Comparison of ENCODE assay signal across 24 cellular contexts in the genomic region with DNA sequence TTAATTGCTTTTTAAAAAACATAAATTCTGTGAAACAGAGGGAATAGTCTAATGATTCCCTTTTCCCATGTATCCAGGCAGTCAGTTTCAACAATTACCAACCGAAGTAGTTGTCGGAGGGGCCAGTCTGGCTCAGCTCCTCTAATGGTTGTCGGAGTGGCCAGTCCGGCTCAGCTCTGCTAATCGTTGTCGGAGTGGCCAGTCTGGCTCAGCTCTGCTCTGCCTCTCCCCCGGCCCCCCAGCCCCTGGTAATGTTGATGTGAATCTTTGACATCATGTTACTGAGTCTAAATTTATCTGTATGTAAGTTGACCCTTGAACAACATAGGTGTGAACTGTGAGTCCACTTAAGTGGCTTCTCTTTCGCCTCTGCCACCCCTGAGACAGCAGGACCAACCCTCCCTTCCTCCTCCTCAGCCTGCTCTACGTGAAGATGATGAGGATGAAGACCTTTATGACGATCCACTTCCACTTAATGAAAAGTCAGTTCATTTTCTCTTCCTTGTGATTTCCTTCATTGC.
"Had no signal": no experiment of that assay in that cellular context is flagged by ENCODE, and none has a peak within 500 bp of the region (broad histone marks: within the 10 kb centered on the region; RNA-seq: fewer than 3 reads in every experiment).

No MANE protein-coding gene starts in this region.

- H3K27me3 ChIP-seq: ascending aorta, body of pancreas had no signal

- DNase-seq: activated CD4-positive, alpha-beta memory T cell treated with anti-CD3 and anti-CD28 coated beads for 36 hours; activated CD4-positive, alpha-beta T cell treated with anti-CD3 and anti-CD28 coated beads, Interleukin-2, amount 10 ng/mL, durations not matched to agents 7 days and 5 days; activated CD4-positive, CD25-positive, alpha-beta regulatory T cell; activated CD8-positive, alpha-beta memory T cell treated with anti-CD3 and anti-CD28 coated beads for 24 hours; activated naive CD4-positive, alpha-beta T cell treated with Interleukin-2 at 50 U/mL for 16 hours; activated naive CD8-positive, alpha-beta T cell treated with anti-CD3 and anti-CD28 coated beads, Interleukin-2, amount 50 U/mL, for 24 hours; activated T-cell treated with anti-CD3 and anti-CD28 coated beads, Interleukin-2, amount 50 U/mL, for 4 hours; amniotic stem cell; body of pancreas; Karpas-422; NCI-H1105 treated with DMSO at 0.1 percent for 48 hours; NCI-H1436 treated with DMSO at 0.1 percent for 48 hours; NCI-H187; NCI-H2081; NCI-H510A treated with DMSO at 0.1 percent for 48 hours; NCI-H69; NK-92 treated with Interleukin-12 subunit alpha and Interleukin-12 subunit beta, amount 100 ng/mL, for 24 hours; PC-3; T-cell; T-helper 2 cell had no signal

- H3K9me3 Mint-ChIP-seq: activated CD4-positive, alpha-beta memory T cell treated with anti-CD3 and anti-CD28 coated beads for 36 hours; activated CD4-positive, alpha-beta T cell treated with anti-CD3 and anti-CD28 coated beads, Interleukin-2, amount 10 ng/mL, durations not matched to agents 7 days and 5 days; activated naive CD4-positive, alpha-beta T cell treated with anti-CD3 and anti-CD28 coated beads, Interleukin-2, amount 50 U/mL, for 72 hours; activated naive CD8-positive, alpha-beta T cell treated with anti-CD3 and anti-CD28 coated beads, Interleukin-2, amount 50 U/mL, for 24 hours; activated T-cell treated with anti-CD3 and anti-CD28 coated beads, Interleukin-2, amount 50 U/mL, for 4 hours; T-cell had no signal

- H3K9me3 ChIP-seq: ascending aorta, body of pancreas had no signal

- H3K27ac Mint-ChIP-seq: activated CD4-positive, alpha-beta memory T cell treated with anti-CD3 and anti-CD28 coated beads for 36 hours; activated CD4-positive, alpha-beta T cell treated with anti-CD3 and anti-CD28 coated beads, Interleukin-2, amount 10 ng/mL, durations not matched to agents 7 days and 5 days; activated naive CD8-positive, alpha-beta T cell treated with anti-CD3 and anti-CD28 coated beads, Interleukin-2, amount 50 U/mL, for 24 hours; T-cell had no signal

- H3K27me3 Mint-ChIP-seq: activated CD4-positive, alpha-beta memory T cell treated with anti-CD3 and anti-CD28 coated beads for 36 hours; activated CD4-positive, alpha-beta T cell treated with anti-CD3 and anti-CD28 coated beads, Interleukin-2, amount 10 ng/mL, durations not matched to agents 7 days and 5 days; activated naive CD8-positive, alpha-beta T cell treated with anti-CD3 and anti-CD28 coated beads, Interleukin-2, amount 50 U/mL, for 24 hours; T-cell had no signal

- H3K4me1 ChIP-seq: ascending aorta, body of pancreas had no signal

- H3K4me3 ChIP-seq: ascending aorta, body of pancreas, SK-N-MC had no signal

- ATAC-seq: activated naive CD4-positive, alpha-beta T cell treated with anti-CD3 and anti-CD28 coated beads, Interleukin-2, amount 50 U/mL, for 72 hours; activated naive CD8-positive, alpha-beta T cell treated with anti-CD3 and anti-CD28 coated beads, Interleukin-2, amount 50 U/mL, for 24 hours; activated T-cell treated with anti-CD3 and anti-CD28 coated beads, Interleukin-2, amount 50 U/mL, for 4 hours; body of pancreas; PC-3; T-cell had no signal

- H3K27ac ChIP-seq: ascending aorta, body of pancreas, SK-N-MC, VCaP had no signal

- H3K4me3 Mint-ChIP-seq: activated CD4-positive, alpha-beta memory T cell treated with anti-CD3 and anti-CD28 coated beads for 36 hours; activated CD4-positive, alpha-beta T cell treated with anti-CD3 and anti-CD28 coated beads, Interleukin-2, amount 10 ng/mL, durations not matched to agents 7 days and 5 days; activated naive CD8-positive, alpha-beta T cell treated with anti-CD3 and anti-CD28 coated beads, Interleukin-2, amount 50 U/mL, for 24 hours; activated T-cell treated with anti-CD3 and anti-CD28 coated beads, Interleukin-2, amount 50 U/mL, for 4 hours; T-cell had no signal
